ENCODE assay signal across 21 cellular contexts in the genomic region with DNA sequence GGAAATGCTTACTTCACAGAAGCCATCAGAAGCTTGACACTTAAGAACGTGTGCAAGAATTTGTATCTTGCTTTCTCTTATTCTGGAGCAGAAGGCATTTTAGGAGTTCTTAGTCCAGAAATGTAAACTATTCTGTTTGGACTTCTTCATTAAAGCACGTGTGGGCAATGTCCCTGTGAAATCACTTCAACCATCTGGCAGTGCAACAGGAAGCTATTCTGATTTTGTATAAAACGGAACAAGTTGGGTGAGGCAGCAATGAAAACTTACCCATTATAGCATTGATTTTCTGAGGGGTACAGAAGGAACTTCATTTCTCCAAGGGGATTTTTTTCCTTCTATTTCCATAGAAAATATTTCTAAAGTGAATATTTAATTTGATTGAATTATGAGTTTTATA. TPM values are rescaled to one million over a fixed set of nuclear protein-coding genes. Genes with fewer than 3 reads are reported as not detected.
A peak's percentile ranks its signal among the peaks of the same experiment; 100 is the strongest.
DNase-seq lines count a peak whose midpoint lies in the region; ATAC-seq, FAIRE-seq and TF ChIP-seq lines count a peak whose summit lies in the region.
"Had no signal": no experiment of that assay in that cellular context is flagged by ENCODE, and none has a peak within 500 bp of the region (broad histone marks: within the 10 kb centered on the region; RNA-seq: fewer than 3 reads in every experiment).

No MANE protein-coding gene starts in this region.

- no peak overlapping the region for H3K9ac ChIP-seq in BLaER1

- no peaks in the 10 kb centered on the region for H3K9me3 ChIP-seq in BLaER1
- H3K9me3 ChIP-seq in OCI-LY7 (ENCODE audit: low read length): no peaks in the 10 kb centered on the region
- H3K9me3 ChIP-seq: SJCRH30 had no signal

- no peaks in the 10 kb centered on the region for H3K9me2 ChIP-seq in OCI-LY7 (ENCODE audit: insufficient read depth, low read length)

- H3K27me3 ChIP-seq in BLaER1: no peaks in the 10 kb centered on the region
- H3K27me3 ChIP-seq: SJCRH30 had no signal

- H3K4me1 ChIP-seq in BLaER1 (peaks cover 11% of the 10 kb centered on the region), OCI-LY7 (ENCODE audit: insufficient read depth, low read length, poor library complexity, severe bottlenecking) (no peaks in the 10 kb centered on the region)
- H3K4me1 ChIP-seq: SJCRH30 had no signal

- no peaks in the 10 kb centered on the region for H4K20me1 ChIP-seq in BLaER1
- H4K20me1 ChIP-seq in OCI-LY7 (ENCODE audit: insufficient read depth, low read length): no peaks in the 10 kb centered on the region

- no peaks in the 10 kb centered on the region for H3K36me3 ChIP-seq in BLaER1
- H3K36me3 ChIP-seq in OCI-LY7 (ENCODE audit: insufficient read depth, low read length): no peaks in the 10 kb centered on the region
- H3K36me3 ChIP-seq: SJCRH30 had no signal

- peak overlapping the region; percentile 19; the same call in 1 of the 2 replicates for H3K4me2 ChIP-seq in BLaER1
- H3K4me2 ChIP-seq in OCI-LY7 (ENCODE audit: low read length): no peak overlapping the region
- H3K4me2 ChIP-seq: GM23338 had no signal

- CTCF ChIA-PET in OCI-LY7 (lab: Charles Lee; ENCODE audit: unreplicated experiment): interaction anchor here (0.6 kb wide), 1 partner anchor 51 kb away, joined by 5 read pairs; no protein-coding TSS in a partner anchor

- no peaks in the 10 kb centered on the region for H3K79me2 ChIP-seq in OCI-LY7 (ENCODE audit: insufficient read depth, low read depth, low read length)

- no peak for TF ChIP-seq CTCF in OCI-LY7 (conservative IDR thresholded peaks at IDR 0.05; ENCODE audit: low read length)

- no TSS peak for BruUV-seq in OCI-LY7 (replicated peaks; lab: Mats Ljungman, UMichigan)

- intact Hi-C loops in OCI-LY7 (cut with micrococcal nuclease; ENCODE audit: unreplicated experiment): no loop called here

- ATAC-seq in HG03439 (IDR thresholded peaks at IDR 0.05; ENCODE audit: unreplicated experiment): no peak
- ATAC-seq: GM23338, PC-3 had no signal

- FAIRE-seq in endometrium (lab: Jason Lieb, UNC): peak; percentile 87
- FAIRE-seq: G401.6 had no signal

- H3K27ac ChIP-seq in BLaER1 (no peak overlapping the region), OCI-LY7 (ENCODE audit: low read depth, low read length, poor library complexity, severe bottlenecking) (no peak overlapping the region)
- H3K27ac ChIP-seq: RWPE1, SJCRH30 had no signal

- no peak overlapping the region for H3K4me3 ChIP-seq in BLaER1
- H3K4me3 ChIP-seq in OCI-LY7 (ENCODE audit: low read depth, low read length, poor library complexity, severe bottlenecking): no peak overlapping the region
- H3K4me3 ChIP-seq: GM23338, SJCRH30 had no signal

- H2AFZ ChIP-seq in OCI-LY7 (ENCODE audit: low read length): no peak overlapping the region

- POLR2A ChIA-PET in OCI-LY7 (lab: Charles Lee): no interaction called here

- DNase-seq in OCI-M1 (lab: John Stamatoyannopoulos, UW) (peak; percentile 6), lung microvascular endothelial cell (ENCODE audit: low read depth in 2 of 2) (peak; percentile 9 to 36), NCI-H524 treated with DMSO at 0.1 percent for 48 hours (lab: John Stamatoyannopoulos, UW) (no peak), OCI-LY7 (ENCODE audit: low spot score) (no peak), COLO668 (lab: John Stamatoyannopoulos, UW; ENCODE audit: unreplicated experiment) (no peak)
- DNase-seq: CD8-positive, alpha-beta memory T cell; HCEC 1CT; KG1; NCI-H1417; NCI-H187; NCI-H2107; NCI-H510A; NCI-H774; PC-3; SJCRH30 had no signal

RNA-seq across cellular contexts. Expression of gene ARHGAP21, which starts 21.3 kb away (rescaled TPM):
- total RNA-seq in lung microvascular endothelial cell: 60.6 and 109 TPM in 2 replicates
- total RNA-seq in OCI-LY7 (2014; rRNA removed; shearing (Covaris generic)): 24.2 and 24.3 TPM in 2 replicates
- 44.9 and 52.5 TPM in 2 replicates for total RNA-seq in OCI-LY7 (2022)

Comparison
In these comparisons a context has a peak if more than half of its experiments do, and no peak if none do; other contexts are left out.
1. DNase-seq: peak in OCI-M1 (single experiment) and lung microvascular endothelial cell (2 of 2); none in NCI-H524 treated with DMSO at 0.1 percent for 48 hours (single experiment), OCI-LY7 (single experiment) and COLO668 (single experiment).